18 cellular contexts compared by ENCODE assay signal in genomic region chr3:420584-420983, GRCh38.
DNase-seq lines count a peak whose midpoint lies in the region; ATAC-seq and TF ChIP-seq lines count a peak whose summit lies in the region.
"Had no signal": no experiment of that assay in that cellular context is flagged by ENCODE, and none has a peak within 500 bp of the region (broad histone marks: within the 10 kb centered on the region; RNA-seq: fewer than 3 reads in every experiment).

No MANE protein-coding gene starts in this region.

- CTCF ChIA-PET in T-cell (lab: Charles Lee): no interaction called here

- no peak overlapping the region for H3K4me2 ChIP-seq in Karpas-422 (ENCODE audit: low read depth, low read length, poor library complexity, severe bottlenecking)

- no peaks in the 10 kb centered on the region for H3K27me3 Mint-ChIP-seq in T-cell
- H3K27me3 Mint-ChIP-seq: activated CD4-positive, alpha-beta T cell treated with anti-CD3 and anti-CD28 coated beads, Interleukin-2, amount 10 ng/mL, durations not matched to agents 7 days and 5 days; activated naive CD8-positive, alpha-beta T cell treated with anti-CD3 and anti-CD28 coated beads, Interleukin-2, amount 10 ng/mL, durations not matched to agents 7 days and 5 days; activated T-cell treated with anti-CD3 and anti-CD28 coated beads, Interleukin-2, amount 50 U/mL, for 24 hours had no signal

- DNase-seq in Karpas-422 (no peak), T-cell (no peak), UCSD-AML1 (lab: John Stamatoyannopoulos, UW; ENCODE audit: unreplicated experiment) (no peak), left ventricle myocardium inferior (no peak)
- DNase-seq in activated T-cell treated with anti-CD3 and anti-CD28 coated beads, Interleukin-2, amount 50 U/mL, for 1 hour: no peak
- DNase-seq: activated CD4-positive, alpha-beta T cell treated with anti-CD3 and anti-CD28 coated beads, Interleukin-2, amount 10 ng/mL, durations not matched to agents 7 days and 5 days; activated naive CD8-positive, alpha-beta T cell treated with anti-CD3 and anti-CD28 coated beads, Interleukin-2, amount 10 ng/mL, durations not matched to agents 7 days and 5 days; activated T-cell treated with anti-CD3 and anti-CD28 coated beads, Interleukin-2, amount 50 U/mL, for 24 hours; Calu3; effector CD4-positive, alpha-beta T cell; hypothalamus; Kasumi-1; NCI-H69; stomach had no signal

- H3K36me3 Mint-ChIP-seq in T-cell: no peaks in the 10 kb centered on the region
- H3K36me3 Mint-ChIP-seq: activated naive CD8-positive, alpha-beta T cell treated with anti-CD3 and anti-CD28 coated beads, Interleukin-2, amount 10 ng/mL, durations not matched to agents 7 days and 5 days had no signal

- H3K79me2 ChIP-seq in Karpas-422 (ENCODE audit: low read length): no peaks in the 10 kb centered on the region
- H3K79me2 ChIP-seq: parathyroid adenoma had no signal

- no peak overlapping the region for H3K4me3 Mint-ChIP-seq in T-cell
- H3K4me3 Mint-ChIP-seq: activated CD4-positive, alpha-beta T cell treated with anti-CD3 and anti-CD28 coated beads, Interleukin-2, amount 10 ng/mL, durations not matched to agents 7 days and 5 days; activated naive CD8-positive, alpha-beta T cell treated with anti-CD3 and anti-CD28 coated beads, Interleukin-2, amount 10 ng/mL, durations not matched to agents 7 days and 5 days; activated T-cell treated with anti-CD3 and anti-CD28 coated beads, Interleukin-2, amount 50 U/mL, for 24 hours had no signal

- H3K27ac ChIP-seq in Karpas-422 (ENCODE audit: low read length): no peak overlapping the region
- no peak overlapping the region for H3K27ac ChIP-seq in left ventricle myocardium inferior (replicated peaks)
- H3K27ac ChIP-seq: parathyroid adenoma, stomach had no signal

- no peak overlapping the region for H3K4me3 ChIP-seq in Karpas-422 (ENCODE audit: low read length)
- H3K4me3 ChIP-seq in left ventricle myocardium inferior: no peak overlapping the region
- H3K4me3 ChIP-seq: stomach had no signal

- H3K36me3 ChIP-seq in Karpas-422 (ENCODE audit: insufficient read depth, low read length): no peaks in the 10 kb centered on the region
- H3K36me3 ChIP-seq in left ventricle myocardium inferior: no peaks in the 10 kb centered on the region
- H3K36me3 ChIP-seq: stomach had no signal

- H3K27me3 ChIP-seq in Karpas-422 (ENCODE audit: low read length) (no peaks in the 10 kb centered on the region), left ventricle myocardium inferior (ENCODE audit: low read depth) (no peaks in the 10 kb centered on the region)
- H3K27me3 ChIP-seq: stomach had no signal

- H3K9me2 ChIP-seq in Karpas-422 (replicated peaks; ENCODE audit: insufficient read depth, low read length): no peaks in the 10 kb centered on the region

- no peaks in the 10 kb centered on the region for H4K20me1 ChIP-seq in Karpas-422 (ENCODE audit: insufficient read depth, low read depth, low read length)

- peaks cover 0 to 9% (median 7%) of the 10 kb centered on the region in 3 donors for H3K9me3 Mint-ChIP-seq in T-cell
- H3K9me3 Mint-ChIP-seq: activated CD4-positive, alpha-beta T cell treated with anti-CD3 and anti-CD28 coated beads, Interleukin-2, amount 10 ng/mL, durations not matched to agents 7 days and 5 days; activated T-cell treated with anti-CD3 and anti-CD28 coated beads, Interleukin-2, amount 50 U/mL, for 24 hours had no signal

- H2AFZ ChIP-seq in Karpas-422 (ENCODE audit: low read length): 0 out of 2 replicates have a peak overlapping the region, but pooled peaks have one; percentile 14
- H2AFZ ChIP-seq: parathyroid adenoma had no signal

- POLR2A ChIA-PET in T-cell (lab: Charles Lee): no interaction called here

- no peaks in the 10 kb centered on the region for H3K4me1 Mint-ChIP-seq in T-cell
- H3K4me1 Mint-ChIP-seq: activated CD4-positive, alpha-beta T cell treated with anti-CD3 and anti-CD28 coated beads, Interleukin-2, amount 10 ng/mL, durations not matched to agents 7 days and 5 days; activated naive CD8-positive, alpha-beta T cell treated with anti-CD3 and anti-CD28 coated beads, Interleukin-2, amount 10 ng/mL, durations not matched to agents 7 days and 5 days had no signal

- no peak overlapping the region for H3K9ac ChIP-seq in Karpas-422 (ENCODE audit: low read length)
- H3K9ac ChIP-seq: parathyroid adenoma had no signal

- intact Hi-C loops in left ventricle myocardium inferior (cut with micrococcal nuclease): no loop called here

- H3K9me3 ChIP-seq in Karpas-422 (ENCODE audit: low read length) (no peaks in the 10 kb centered on the region), left ventricle myocardium inferior (replicated peaks) (no peaks in the 10 kb centered on the region)
- H3K9me3 ChIP-seq: stomach had no signal

- no peak overlapping the region for H3K27ac Mint-ChIP-seq in T-cell
- H3K27ac Mint-ChIP-seq: activated CD4-positive, alpha-beta T cell treated with anti-CD3 and anti-CD28 coated beads, Interleukin-2, amount 10 ng/mL, durations not matched to agents 7 days and 5 days; activated naive CD8-positive, alpha-beta T cell treated with anti-CD3 and anti-CD28 coated beads, Interleukin-2, amount 10 ng/mL, durations not matched to agents 7 days and 5 days; activated T-cell treated with anti-CD3 and anti-CD28 coated beads, Interleukin-2, amount 50 U/mL, for 24 hours had no signal

- no peak for TF ChIP-seq CTCF in left ventricle myocardium inferior (IDR thresholded peaks at IDR 0.05; ENCODE audit: borderline replicate concordance)

- ATAC-seq in GM18517 (IDR thresholded peaks at IDR 0.05; ENCODE audit: unreplicated experiment) (peak; percentile 85), GM21360 (IDR thresholded peaks at IDR 0.05; ENCODE audit: unreplicated experiment) (peak; percentile 72), HG02938 (IDR thresholded peaks at IDR 0.05; ENCODE audit: unreplicated experiment) (peak; percentile 95), T-cell (replicated peaks in 1 of 4) (no peak)

- no peaks in the 10 kb centered on the region for H3K4me1 ChIP-seq in Karpas-422 (ENCODE audit: low read length)
- H3K4me1 ChIP-seq in left ventricle myocardium inferior: no peaks in the 10 kb centered on the region
- H3K4me1 ChIP-seq: parathyroid adenoma, stomach had no signal

Comparison
In these comparisons a context has a peak if more than half of its experiments do, and no peak if none do; other contexts are left out.
1. ATAC-seq: peak in GM18517 (single experiment), GM21360 (single experiment) and HG02938 (single experiment); none in T-cell (0 of 4).